In genomic region chr1:198496216-198497143, GRCh38 we compare ENCODE assay signal across 1 cellular context.
TF ChIP-seq lines count a peak whose summit lies in the region.

No MANE protein-coding gene starts in this region.

TF ChIP-seq in K562, 482 proteins besides CTCF, POLR2A, EP300 and RAD21:
- TF ChIP-seq HDAC2 (IDR thresholded peaks at IDR 0.05) (no peak), MTA1 (IDR thresholded peaks at IDR 0.05; ENCODE audit: borderline replicate concordance) (no peak), FOXJ3 (CRISPR knock-in tag; IDR thresholded peaks at IDR 0.05) (no peak), DLX4 (CRISPR knock-in tag; IDR thresholded peaks at IDR 0.05) (no peak), ZNF518B (CRISPR knock-in tag; IDR thresholded peaks at IDR 0.05) (no peak), EHMT2 (IDR thresholded peaks at IDR 0.05) (no peak), SLC30A9 (CRISPR knock-in tag; IDR thresholded peaks at IDR 0.05) (no peak), ZKSCAN1 (IDR thresholded peaks at IDR 0.05; ENCODE audit: low read depth, low read length) (no peak), FOSL1 (tag; conservative IDR thresholded peaks at IDR 0.05) (peak; percentile 44; the same call in 1 of the 2 replicates), ZNF232 (CRISPR knock-in tag; IDR thresholded peaks at IDR 0.05) (no peak), ATF3 (IDR thresholded peaks at IDR 0.05) (0 out of 2 replicates have a peak, but pooled peaks have one; percentile 32), ATF3 (CRISPR knock-in tag; conservative IDR thresholded peaks at IDR 0.05) (no peak)
- TF ChIP-seq, protein P1, sequence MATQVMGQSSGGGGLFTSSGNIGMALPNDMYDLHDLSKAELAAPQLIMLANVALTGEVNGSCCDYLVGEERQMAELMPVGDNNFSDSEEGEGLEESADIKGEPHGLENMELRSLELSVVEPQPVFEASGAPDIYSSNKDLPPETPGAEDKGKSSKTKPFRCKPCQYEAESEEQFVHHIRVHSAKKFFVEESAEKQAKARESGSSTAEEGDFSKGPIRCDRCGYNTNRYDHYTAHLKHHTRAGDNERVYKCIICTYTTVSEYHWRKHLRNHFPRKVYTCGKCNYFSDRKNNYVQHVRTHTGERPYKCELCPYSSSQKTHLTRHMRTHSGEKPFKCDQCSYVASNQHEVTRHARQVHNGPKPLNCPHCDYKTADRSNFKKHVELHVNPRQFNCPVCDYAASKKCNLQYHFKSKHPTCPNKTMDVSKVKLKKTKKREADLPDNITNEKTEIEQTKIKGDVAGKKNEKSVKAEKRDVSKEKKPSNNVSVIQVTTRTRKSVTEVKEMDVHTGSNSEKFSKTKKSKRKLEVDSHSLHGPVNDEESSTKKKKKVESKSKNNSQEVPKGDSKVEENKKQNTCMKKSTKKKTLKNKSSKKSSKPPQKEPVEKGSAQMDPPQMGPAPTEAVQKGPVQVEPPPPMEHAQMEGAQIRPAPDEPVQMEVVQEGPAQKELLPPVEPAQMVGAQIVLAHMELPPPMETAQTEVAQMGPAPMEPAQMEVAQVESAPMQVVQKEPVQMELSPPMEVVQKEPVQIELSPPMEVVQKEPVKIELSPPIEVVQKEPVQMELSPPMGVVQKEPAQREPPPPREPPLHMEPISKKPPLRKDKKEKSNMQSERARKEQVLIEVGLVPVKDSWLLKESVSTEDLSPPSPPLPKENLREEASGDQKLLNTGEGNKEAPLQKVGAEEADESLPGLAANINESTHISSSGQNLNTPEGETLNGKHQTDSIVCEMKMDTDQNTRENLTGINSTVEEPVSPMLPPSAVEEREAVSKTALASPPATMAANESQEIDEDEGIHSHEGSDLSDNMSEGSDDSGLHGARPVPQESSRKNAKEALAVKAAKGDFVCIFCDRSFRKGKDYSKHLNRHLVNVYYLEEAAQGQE (CRISPR knock-in tag; IDR thresholded peaks at IDR 0.05; ENCODE audit: low read depth): no peak
